ENCODE assay signal across 8 cellular contexts in genomic region chr19:4636151-4636717, GRCh38. TPM values are rescaled to one million over a fixed set of nuclear protein-coding genes. Genes with fewer than 3 reads are reported as not detected.
A peak's percentile ranks its signal among the peaks of the same experiment; 100 is the strongest.
DNase-seq lines count a peak whose midpoint lies in the region; ATAC-seq, FAIRE-seq and TF ChIP-seq lines count a peak whose summit lies in the region.

No MANE protein-coding gene starts in this region.

- no peak for FAIRE-seq in A549 (lab: Jason Lieb, UNC)

- peak; percentile 37 to 62; a peak in 3 of 6 replicates for ATAC-seq in A549
- peak; percentile 28 for ATAC-seq in GM18909 (IDR thresholded peaks at IDR 0.05; ENCODE audit: poor library complexity, unreplicated experiment)
- ATAC-seq in esophagus mucosa: peak; percentile 4
- no peak for ATAC-seq in GM18861 (IDR thresholded peaks at IDR 0.05; ENCODE audit: unreplicated experiment)

- CTCF ChIA-PET in A549 (lab: Yijun Ruan, JAX): interaction anchor here (0.6 to 3.4 kb wide), 37 partner anchors 9 to 266 kb away, joined by 3 to 118 read pairs (median 6); partner anchors contain the start of genes HDGFL2 and SEMA6B

- no peaks in the 10 kb centered on the region for H3K9me3 ChIP-seq in A549

- DNase-seq in A549 (ENCODE audit: low read depth in 1 of 2, low spot score in 1 of 2) (peak; percentile 34 to 65), NOMO-1 treated with DMSO at 0.1 percent for 48 hours (lab: John Stamatoyannopoulos, UW; ENCODE audit: unreplicated experiment) (peak; percentile 47), activated T-cell treated with anti-CD3 and anti-CD28 coated beads for 4 hours (peak; percentile 68), myocyte (ENCODE audit: low read depth) (peak; percentile 67)
- peak; percentile 44 to 51 for DNase-seq in stimulated activated CD8-positive, alpha-beta memory T cell treated with anti-CD3 and anti-CD28 coated beads, Interleukin-7, amount 100 ng/mL, for 48 hours (ENCODE audit: extremely low read depth in 1 of 2, low read depth in 1 of 2)

- H3K4me3 ChIP-seq in A549: peak overlapping the region; percentile 48

- peaks cover 33% of the 10 kb centered on the region for H3K4me1 ChIP-seq in A549

- peak overlapping the region; percentile 81 to 92 for H3K27ac ChIP-seq in A549

- WGBS in A549 (ENCODE audit: missing lambda C conversion rate): 0% methylated on average over 1 of the region's 43 CpGs

- no peak for TF ChIP-seq EP300 in A549 (IDR thresholded peaks at IDR 0.05)

- TF ChIP-seq RAD21 in A549 (conservative IDR thresholded peaks at IDR 0.05 in 1 of 2, IDR thresholded peaks at IDR 0.05 in 1 of 2): peak; percentile 71 to 90

- POLR2A ChIA-PET in A549 (lab: Yijun Ruan, JAX): interaction anchor here (0.7 kb wide), 1 partner anchor 59 kb away, joined by 3 read pairs; no protein-coding TSS in a partner anchor

- TF ChIP-seq POLR2A in A549 (IDR thresholded peaks at IDR 0.05; ENCODE audit: low read length): no peak

- TF ChIP-seq CTCF in A549 (IDR thresholded peaks at IDR 0.05): peak; percentile 84

- peak overlapping the region; percentile 92 for H3K4me2 ChIP-seq in A549

TF ChIP-seq in A549, 52 proteins besides CTCF, POLR2A, EP300 and RAD21:
- no peak for TF ChIP-seq CBX2 (IDR thresholded peaks at IDR 0.05; ENCODE audit: borderline replicate concordance, low read depth)
- no peak for TF ChIP-seq REST (IDR thresholded peaks at IDR 0.05)
- no peak for TF ChIP-seq NFE2L2 (conservative IDR thresholded peaks at IDR 0.05; ENCODE audit: low read length)
- TF ChIP-seq BCL3 (IDR thresholded peaks at IDR 0.05): no peak
- no peak for TF ChIP-seq PHF8 (IDR thresholded peaks at IDR 0.05; ENCODE audit: borderline replicate concordance, low read depth)
- TF ChIP-seq HOXA7 (CRISPR knock-in tag; IDR thresholded peaks at IDR 0.05): no peak
- peak; percentile 76 for TF ChIP-seq SMC3 (IDR thresholded peaks at IDR 0.05)

RNA-seq across cellular contexts. Expression of gene TNFAIP8L1, which starts 3.1 kb away (rescaled TPM):
- polyA plus RNA-seq in A549 (2011; rRNA removed) (3.2 TPM in 2 replicates), A549 (2017; fragmentation: RNase III; extraction: RNeasy Plus Mini Kit Qiagen cat#74134 plus additional on column Dnase treatment) (4.9 to 5.9 TPM (median 5.4 TPM) in 3 replicates)
- 3.5 and 4.9 TPM in 2 replicates for polyA plus RNA-seq in A549 (2012; cell fraction: cytosol; rRNA removed)
- polyA plus RNA-seq in A549 (2012; cell fraction: nucleus; rRNA removed): 3.0 TPM in 2 replicates
- 2.7 and 3.2 TPM in 2 replicates for polyA minus RNA-seq in A549 (2011; rRNA and poly(A)+ RNA removed)
- total RNA-seq in esophagus mucosa (8.1 TPM), myocyte (3.7 and 7.5 TPM in 2 replicates)
- 8.0 TPM for polyA plus RNA-seq in myocyte (2012)

RNA-seq across cellular contexts. Expression of gene MYDGF, which starts 33.9 kb away (rescaled TPM):
- polyA plus RNA-seq in A549 (2011; rRNA removed) (62.1 and 63.3 TPM in 2 replicates), A549 (2017; fragmentation: RNase III; extraction: RNeasy Plus Mini Kit Qiagen cat#74134 plus additional on column Dnase treatment) (101 to 107 TPM (median 104 TPM) in 3 replicates)
- 191 and 198 TPM in 2 replicates for polyA plus RNA-seq in A549 (2012; cell fraction: cytosol; rRNA removed)
- 105 and 146 TPM in 2 replicates for polyA plus RNA-seq in A549 (2012; cell fraction: nucleus; rRNA removed)
- polyA minus RNA-seq in A549 (2011; rRNA and poly(A)+ RNA removed): 26.6 and 34.4 TPM in 2 replicates
- total RNA-seq in esophagus mucosa (42.0 TPM), myocyte (64.6 and 65.2 TPM in 2 replicates)
- polyA plus RNA-seq in myocyte (2012): 274 TPM
